ENCODE assay signal across 10 cellular contexts in the genomic region with DNA sequence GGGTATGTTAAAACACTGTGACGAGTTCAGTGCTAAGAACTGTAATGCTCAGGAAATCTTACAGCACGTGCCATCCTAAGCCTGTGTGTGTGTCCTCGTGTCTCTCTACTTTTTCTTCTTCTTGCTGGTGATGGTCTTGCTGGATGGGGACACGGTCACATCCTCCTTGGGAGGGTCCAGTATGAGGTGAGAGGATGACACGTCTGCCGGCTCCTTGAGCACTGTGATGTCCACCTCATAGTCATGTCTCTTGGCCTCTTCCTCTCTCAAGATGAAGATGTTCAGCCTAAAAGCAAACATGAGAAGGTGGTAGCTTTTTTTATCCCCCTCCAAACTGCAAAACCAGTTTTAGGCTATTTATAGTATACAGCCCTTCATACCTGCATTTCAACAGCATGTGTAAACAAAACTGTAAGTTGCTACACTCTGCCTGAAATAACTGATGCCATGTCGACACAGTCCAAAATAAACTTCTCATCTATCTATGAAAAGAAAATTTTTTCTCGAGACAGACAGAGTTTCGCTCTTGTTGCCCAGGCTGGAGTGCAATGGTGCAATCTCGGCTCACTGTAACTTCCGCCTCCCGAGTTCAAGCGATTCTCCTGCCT. TPM values are rescaled to one million over a fixed set of nuclear protein-coding genes. Genes with fewer than 3 reads are reported as not detected.
DNase-seq lines count a peak whose midpoint lies in the region; ATAC-seq, FAIRE-seq and TF ChIP-seq lines count a peak whose summit lies in the region.
"Not testable (repeated sequence)": the region's sequence is repeated elsewhere in the genome, so short reads cannot be mapped to it uniquely, and the experiment has no call there.
"Had no signal": no experiment of that assay in that cellular context is flagged by ENCODE, and none has a peak within 500 bp of the region (broad histone marks: within the 10 kb centered on the region; RNA-seq: fewer than 3 reads in every experiment).

No MANE protein-coding gene starts in this region.

- FAIRE-seq in HTR-8/SVneo (lab: Jason Lieb, UNC) (peak; percentile 81), bronchial epithelial cell (lab: Jason Lieb, UNC) (peak; percentile 70)

- not testable (repeated sequence) for H3K4me3 ChIP-seq in bronchial epithelial cell (ENCODE audit: low read depth, low read length); left lung; parathyroid adenoma (ENCODE audit: low read depth, low read length); gastrocnemius medialis; upper lobe of right lung

- not testable (repeated sequence) for H3K9ac ChIP-seq in parathyroid adenoma

- in situ Hi-C loops in gastrocnemius medialis (cut with MboI; ENCODE audit: low sequenced_read_pairs in 4 of 4): not testable (repeated sequence)

- TF ChIP-seq POLR2A in gastrocnemius medialis (IDR thresholded peaks at IDR 0.05): not testable (repeated sequence)

- DNase-seq in HTR-8/SVneo (ENCODE audit: insufficient read length, low spot score); bronchial epithelial cell (ENCODE audit: low read depth); left lung; gastrocnemius medialis; upper lobe of right lung: not testable (repeated sequence)

- H3K4me1 ChIP-seq in left lung, parathyroid adenoma, gastrocnemius medialis, upper lobe of right lung: not testable (repeated sequence)

- not testable (repeated sequence) for H2AFZ ChIP-seq in parathyroid adenoma

- not testable (repeated sequence) for H3K27ac ChIP-seq in left lung, gastrocnemius medialis, upper lobe of right lung
- H3K27ac ChIP-seq in parathyroid adenoma: peak overlapping the region; percentile 60

- H3K79me2 ChIP-seq in parathyroid adenoma: not testable (repeated sequence)

- not testable (repeated sequence) for H3K36me3 ChIP-seq in bronchial epithelial cell (ENCODE audit: control insufficient read depth, insufficient read depth, low read length); left lung; parathyroid adenoma (ENCODE audit: control insufficient read depth, insufficient read depth, low read length); gastrocnemius medialis; upper lobe of right lung

- not testable (repeated sequence) for TF ChIP-seq CTCF in bronchial epithelial cell (IDR thresholded peaks at IDR 0.05; ENCODE audit: insufficient read depth, low read length, severe bottlenecking); left lung (IDR thresholded peaks at IDR 0.05); parathyroid adenoma (IDR thresholded peaks at IDR 0.05); gastrocnemius medialis (IDR thresholded peaks at IDR 0.05 in 4 of 5, conservative IDR thresholded peaks at IDR 0.05 in 1 of 5); upper lobe of right lung (IDR thresholded peaks at IDR 0.05)

- not testable (repeated sequence) for H3K9me3 ChIP-seq in left lung; parathyroid adenoma (ENCODE audit: control insufficient read depth, low read length); gastrocnemius medialis; upper lobe of right lung

- ATAC-seq in left lung: peak; percentile 89
- ATAC-seq in gastrocnemius medialis: peak; percentile 78 to 88
- peak; percentile 83 for ATAC-seq in upper lobe of right lung

- intact Hi-C loops in left lung (cut with DNase I); gastrocnemius medialis (cut with DNase I; ENCODE audit: low total_unique reads); upper lobe of right lung (cut with DNase I): not testable (repeated sequence)

- H3K4me2 ChIP-seq in parathyroid adenoma (ENCODE audit: low read length): not testable (repeated sequence)

- H3K27me3 ChIP-seq in bronchial epithelial cell (ENCODE audit: control insufficient read depth, insufficient read depth, low read length); left lung; parathyroid adenoma (ENCODE audit: control insufficient read depth, insufficient read depth, low read length); gastrocnemius medialis; upper lobe of right lung: not testable (repeated sequence)

RNA-seq across cellular contexts. Expression of a gene that starts 27.8 kb away (rescaled TPM):
- total RNA-seq in bronchial epithelial cell (42.9 TPM in 2 replicates), left lung (10 to 100 TPM; 64.9 to 80.8 TPM), gastrocnemius medialis (10 to 100 TPM; 32.7 to 60.4 (median 43.2) TPM), upper lobe of right lung (56.7 TPM)

RNA-seq across cellular contexts. Expression of a gene that starts 44.1 kb away (rescaled TPM):
- total RNA-seq in bronchial epithelial cell (0.90 TPM in 1 of 2 replicates, not detected in the other), left lung (1 to 10 TPM in 1 of 2 donors, under 1 TPM in 1; 0.09 to 1.5 TPM), gastrocnemius medialis (1 to 10 TPM in 1 of 4 donors, not detected in 3; 1.1 TPM), upper lobe of right lung (not detected)
- total RNA-seq: A172; Caco-2; CD4-positive, alpha-beta T cell had no signal

RNA-seq across cellular contexts. Expression of a gene that starts 45.8 kb away (rescaled TPM):
- total RNA-seq in bronchial epithelial cell (not detected in 2 replicates), left lung (not detected), gastrocnemius medialis (not detected), upper lobe of right lung (not detected)
- total RNA-seq: A172, Caco-2, Calu3 had no signal
